In the genomic region with DNA sequence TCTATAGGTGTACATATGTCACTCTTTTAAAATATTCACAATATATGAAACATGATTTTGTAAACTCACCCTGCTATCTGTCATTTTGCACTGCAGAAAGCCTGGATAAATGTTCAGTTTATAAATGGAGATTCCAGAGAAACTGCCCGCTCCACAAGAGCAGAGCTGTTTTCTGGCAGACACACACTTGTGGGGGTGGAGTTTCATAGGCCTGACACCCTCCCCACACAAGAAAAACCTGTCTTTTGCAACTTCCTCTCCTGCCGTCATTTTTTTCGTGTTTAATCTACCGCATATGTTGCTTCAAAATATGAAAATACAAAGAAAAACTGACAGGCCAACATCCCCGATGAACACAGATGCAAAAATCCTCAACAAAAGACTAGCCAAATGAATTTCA, we compare ENCODE assay signal across 24 cellular contexts.
DNase-seq lines count a peak whose midpoint lies in the region; ATAC-seq, FAIRE-seq and TF ChIP-seq lines count a peak whose summit lies in the region.
"Had no signal": no experiment of that assay in that cellular context is flagged by ENCODE, and none has a peak within 500 bp of the region (broad histone marks: within the 10 kb centered on the region; RNA-seq: fewer than 3 reads in every experiment).

No MANE protein-coding gene starts in this region.

- H3K36me3 ChIP-seq in mammary epithelial cell (ENCODE audit: insufficient read depth, low read length) (no peaks in the 10 kb centered on the region), keratinocyte (ENCODE audit: control insufficient read depth in 2 of 2, extremely low read depth in 1 of 2, insufficient read depth in 2 of 2, low read length in 2 of 2) (no peaks in the 10 kb centered on the region)
- H3K36me3 ChIP-seq: BLaER1 treated with 17β-estradiol and CSF1 and Interleukin-3, amounts not matched to agents 10 nM and 100 nM; MG63 had no signal

- no peaks in the 10 kb centered on the region for H3K9me1 ChIP-seq in keratinocyte (ENCODE audit: control insufficient read depth, extremely low read depth, insufficient read depth, low read length)

- H3K9ac ChIP-seq in mammary epithelial cell (ENCODE audit: insufficient read depth, low read length) (peak overlapping the region; percentile 12), keratinocyte (ENCODE audit: control insufficient read depth, extremely low read depth, insufficient read depth, low read length) (no peak overlapping the region)
- H3K9ac ChIP-seq: BLaER1 treated with 17β-estradiol and CSF1 and Interleukin-3, amounts not matched to agents 10 nM and 100 nM had no signal

- intact Hi-C loops in mammary epithelial cell (cut with micrococcal nuclease) = no loop called here

- H3K36me3 Mint-ChIP-seq in type B pancreatic cell = no peaks in the 10 kb centered on the region
- no peaks in the 10 kb centered on the region for H3K36me3 Mint-ChIP-seq in activated CD4-positive, alpha-beta memory T cell treated with anti-CD3 and anti-CD28 coated beads, Interleukin-2, amount 10 ng/mL, durations not matched to agents 7 days and 5 days (ENCODE audit: low read depth)

- in situ Hi-C loops in mammary epithelial cell (cut with MboI; ENCODE audit: low sequenced_read_pairs in 2 of 2) = no loop called here

- 0% methylated on average over 5 of the region's 5 CpGs for WGBS in mammary epithelial cell (ENCODE audit: low coverage, missing lambda C conversion rate)

- DNase-seq in mammary epithelial cell = no peak
- no peak for DNase-seq in keratinocyte (ENCODE audit: low read depth, low spot score)
- no peak for DNase-seq in type B pancreatic cell (ENCODE audit: extremely low spot score, unreplicated experiment)
- DNase-seq in activated CD4-positive, alpha-beta memory T cell treated with anti-CD3 and anti-CD28 coated beads, Interleukin-2, amount 10 ng/mL, durations not matched to agents 7 days and 5 days = no peak
- DNase-seq: AML-193; CD4-positive, alpha-beta T cell; MG63; NCI-H2029; NCI-H446; NCI-H524 treated with DMSO at 0.1 percent for 48 hours; NCI-H774 had no signal

- ATAC-seq in esophagus mucosa = peak; percentile 82
- ATAC-seq in HG03039 (IDR thresholded peaks at IDR 0.05; ENCODE audit: unreplicated experiment) = no peak
- no peak for ATAC-seq in HG03565 (IDR thresholded peaks at IDR 0.05; ENCODE audit: unreplicated experiment)
- ATAC-seq: A549, GM12878, HCT116, K562, SK-N-SH treated with all-trans-retinoic acid at 6 μM for 48 hours had no signal

- BruUV-seq in mammary epithelial cell (replicated peaks; lab: Mats Ljungman, UMichigan) = no TSS peak

- H2AFZ ChIP-seq in mammary epithelial cell (ENCODE audit: low read depth, low read length) (peak overlapping the region; percentile 58), keratinocyte (ENCODE audit: control insufficient read depth, low read length) (peak overlapping the region; percentile 29)

- H3K27ac ChIP-seq in mammary epithelial cell (ENCODE audit: insufficient read depth, low read depth, low read length) (no peak overlapping the region), keratinocyte (ENCODE audit: control insufficient read depth, insufficient read depth, low read length) (no peak overlapping the region)
- H3K27ac ChIP-seq: A549; BLaER1 treated with 17β-estradiol and CSF1 and Interleukin-3, amounts not matched to agents 10 nM and 100 nM had no signal

- H3K27me3 ChIP-seq in mammary epithelial cell (ENCODE audit: insufficient read depth, low read length) = no peaks in the 10 kb centered on the region
- H3K27me3 ChIP-seq in keratinocyte (ENCODE audit: control insufficient read depth, extremely low read depth, insufficient read depth, low read length) = no peaks in the 10 kb centered on the region
- H3K27me3 ChIP-seq: BLaER1 treated with 17β-estradiol and CSF1 and Interleukin-3, amounts not matched to agents 10 nM and 100 nM; MG63 had no signal

- H3K4me1 ChIP-seq in mammary epithelial cell (ENCODE audit: insufficient read depth, low read length) = peaks cover under 1% of the 10 kb centered on the region
- H3K4me1 ChIP-seq in keratinocyte (ENCODE audit: control insufficient read depth, extremely low read depth, insufficient read depth, low read length) = peaks cover 28% of the 10 kb centered on the region
- H3K4me1 ChIP-seq: BLaER1 treated with 17β-estradiol and CSF1 and Interleukin-3, amounts not matched to agents 10 nM and 100 nM had no signal

- dilution Hi-C loops in mammary epithelial cell (cut with HindIII; ENCODE audit: low sequenced_read_pairs) (no loop called here), keratinocyte (cut with MboI; ENCODE audit: extremely low pct_ligation_motif_present, low sequenced_read_pairs) (no loop called here)

- H3K27me3 Mint-ChIP-seq in type B pancreatic cell = no peaks in the 10 kb centered on the region
- no peaks in the 10 kb centered on the region for H3K27me3 Mint-ChIP-seq in activated CD4-positive, alpha-beta memory T cell treated with anti-CD3 and anti-CD28 coated beads, Interleukin-2, amount 10 ng/mL, durations not matched to agents 7 days and 5 days
- H3K27me3 Mint-ChIP-seq: CD4-positive, alpha-beta T cell had no signal

- TF ChIP-seq CTCF in mammary epithelial cell (conservative IDR thresholded peaks at IDR 0.05 in 1 of 2, IDR thresholded peaks at IDR 0.05 in 1 of 2; ENCODE audit: extremely low read depth in 1 of 2, insufficient read depth in 1 of 2, low read depth in 1 of 2, low read length in 2 of 2) (no peak), keratinocyte (optimal IDR thresholded peaks at IDR 0.05 in 1 of 3, IDR thresholded peaks at IDR 0.05 in 1 of 3, conservative IDR thresholded peaks at IDR 0.05 in 1 of 3; ENCODE audit: extremely low read depth in 1 of 3, insufficient read depth in 2 of 3, low read length in 3 of 3) (no peak), type B pancreatic cell (conservative IDR thresholded peaks at IDR 0.05) (no peak)

- H3K4me3 ChIP-seq in mammary epithelial cell (replicated peaks in 1 of 3; ENCODE audit: insufficient read depth in 1 of 3, low read depth in 2 of 3, low read length in 3 of 3) (peak overlapping the region in 1 of 3 experiments; percentile 9), keratinocyte (ENCODE audit: control insufficient read depth in 2 of 3, extremely low read depth in 1 of 3, insufficient read depth in 2 of 3, low read depth in 1 of 3, low read length in 3 of 3) (peak overlapping the region in 1 of 3 experiments; percentile 30)
- H3K4me3 ChIP-seq: A549; BLaER1 treated with 17β-estradiol and CSF1 and Interleukin-3, amounts not matched to agents 10 nM and 100 nM; GM12878; K562; MG63 had no signal

- CTCF ChIA-PET in mammary epithelial cell (lab: Charles Lee; ENCODE audit: low non-redundant PET) = no interaction called here
- CTCF ChIA-PET in activated CD4-positive, alpha-beta memory T cell treated with anti-CD3 and anti-CD28 coated beads, Interleukin-2, amount 10 ng/mL, durations not matched to agents 7 days and 5 days (lab: Charles Lee) = no interaction called here

- H3K4me3 Mint-ChIP-seq in type B pancreatic cell = peak overlapping the region; percentile 24
- no peak overlapping the region for H3K4me3 Mint-ChIP-seq in activated CD4-positive, alpha-beta memory T cell treated with anti-CD3 and anti-CD28 coated beads, Interleukin-2, amount 10 ng/mL, durations not matched to agents 7 days and 5 days
- H3K4me3 Mint-ChIP-seq: CD4-positive, alpha-beta T cell had no signal

- peaks cover 3% of the 10 kb centered on the region for H3K9me3 ChIP-seq in mammary epithelial cell (replicated peaks; ENCODE audit: insufficient read depth, low read length)
- H3K9me3 ChIP-seq in keratinocyte (ENCODE audit: control insufficient read depth, low read depth, low read length) = no peaks in the 10 kb centered on the region
- H3K9me3 ChIP-seq: A549, MG63 had no signal

- POLR2A ChIA-PET in activated CD4-positive, alpha-beta memory T cell treated with anti-CD3 and anti-CD28 coated beads, Interleukin-2, amount 10 ng/mL, durations not matched to agents 7 days and 5 days (lab: Charles Lee) = no interaction called here

- H3K4me2 ChIP-seq in mammary epithelial cell (ENCODE audit: insufficient read depth, low read depth, low read length) (peak overlapping the region; percentile 40), keratinocyte (ENCODE audit: control insufficient read depth, extremely low read depth, insufficient read depth, low read depth, low read length) (peak overlapping the region; percentile 24)
- H3K4me2 ChIP-seq: A549; BLaER1 treated with 17β-estradiol and CSF1 and Interleukin-3, amounts not matched to agents 10 nM and 100 nM had no signal

- H4K20me1 ChIP-seq in mammary epithelial cell (ENCODE audit: insufficient read depth, low read length) (no peaks in the 10 kb centered on the region), keratinocyte (ENCODE audit: control insufficient read depth, extremely low read depth, insufficient read depth, low read length) (no peaks in the 10 kb centered on the region)
- H4K20me1 ChIP-seq: BLaER1 treated with 17β-estradiol and CSF1 and Interleukin-3, amounts not matched to agents 10 nM and 100 nM had no signal

- peaks cover 7% of the 10 kb centered on the region for H3K9me3 Mint-ChIP-seq in type B pancreatic cell
- peaks cover 20% of the 10 kb centered on the region for H3K9me3 Mint-ChIP-seq in activated CD4-positive, alpha-beta memory T cell treated with anti-CD3 and anti-CD28 coated beads, Interleukin-2, amount 10 ng/mL, durations not matched to agents 7 days and 5 days

- H3K4me1 Mint-ChIP-seq in type B pancreatic cell (ENCODE audit: unreplicated experiment) = no peaks in the 10 kb centered on the region
- no peaks in the 10 kb centered on the region for H3K4me1 Mint-ChIP-seq in activated CD4-positive, alpha-beta memory T cell treated with anti-CD3 and anti-CD28 coated beads, Interleukin-2, amount 10 ng/mL, durations not matched to agents 7 days and 5 days

- peak overlapping the region; percentile 67 for H3K27ac Mint-ChIP-seq in type B pancreatic cell
- no peak overlapping the region for H3K27ac Mint-ChIP-seq in activated CD4-positive, alpha-beta memory T cell treated with anti-CD3 and anti-CD28 coated beads, Interleukin-2, amount 10 ng/mL, durations not matched to agents 7 days and 5 days
- H3K27ac Mint-ChIP-seq: CD4-positive, alpha-beta T cell had no signal

- H3K79me2 ChIP-seq in mammary epithelial cell (ENCODE audit: insufficient read depth, low read length) (no peaks in the 10 kb centered on the region), keratinocyte (ENCODE audit: control insufficient read depth, insufficient read depth, low read length) (no peaks in the 10 kb centered on the region)

- FAIRE-seq in keratinocyte (lab: Jason Lieb, UNC) = no peak
- FAIRE-seq: A549, D721Med, G401.6, GM12878, HTR-8/SVneo, K562, RCC 7860 had no signal
